In genomic region chr2:27094353-27094984, GRCh38 we compare ENCODE assay signal across 30 cellular contexts. TPM values are rescaled to one million over a fixed set of nuclear protein-coding genes. Genes with fewer than 3 reads are reported as not detected.
"Had no signal": no experiment of that assay in that cellular context is flagged by ENCODE, and none has a peak within 500 bp of the region (broad histone marks: within the 10 kb centered on the region; RNA-seq: fewer than 3 reads in every experiment).

No MANE protein-coding gene starts in this region.

- H3K36me3 ChIP-seq: SJSA1 had no signal

- H3K4me3 ChIP-seq: ascending aorta, body of pancreas, K562, SJSA1 had no signal

- ATAC-seq: activated CD4-positive, CD25-positive, alpha-beta regulatory T cell treated with anti-CD3 and anti-CD28 coated beads, Interleukin-2, amount 50 U/mL, for 24 hours; activated CD8-positive, alpha-beta T cell treated with anti-CD3 and anti-CD28 coated beads for 36 hours; activated naive CD4-positive, alpha-beta T cell treated with anti-CD3 and anti-CD28 coated beads, Interleukin-2, amount 50 U/mL, for 72 hours; activated naive CD8-positive, alpha-beta T cell treated with anti-CD3 and anti-CD28 coated beads, Interleukin-2, amount 50 U/mL, for 24 hours; body of pancreas; K562; Panc1; SK-N-SH treated with all-trans-retinoic acid at 6 μM for 48 hours had no signal

- H3K9me3 ChIP-seq: ascending aorta, body of pancreas, SJSA1 had no signal

- H3K27me3 ChIP-seq: ascending aorta, body of pancreas, SJSA1 had no signal

- H3K27me3 Mint-ChIP-seq: activated CD8-positive, alpha-beta T cell treated with anti-CD3 and anti-CD28 coated beads for 36 hours; activated naive CD8-positive, alpha-beta T cell treated with anti-CD3 and anti-CD28 coated beads, Interleukin-2, amount 50 U/mL, for 24 hours had no signal

- H3K27ac ChIP-seq: ascending aorta, SJSA1 had no signal

- H3K9me3 Mint-ChIP-seq: activated CD8-positive, alpha-beta T cell treated with anti-CD3 and anti-CD28 coated beads for 36 hours; activated naive CD4-positive, alpha-beta T cell treated with anti-CD3 and anti-CD28 coated beads, Interleukin-2, amount 50 U/mL, for 72 hours; activated naive CD8-positive, alpha-beta T cell treated with anti-CD3 and anti-CD28 coated beads, Interleukin-2, amount 50 U/mL, for 24 hours had no signal

- H3K36me3 Mint-ChIP-seq: activated naive CD4-positive, alpha-beta T cell treated with anti-CD3 and anti-CD28 coated beads, Interleukin-2, amount 50 U/mL, for 72 hours had no signal

- DNase-seq: activated CD4-positive, alpha-beta T cell treated with anti-CD3 and anti-CD28 coated beads for 4 hours; activated CD8-positive, alpha-beta memory T cell treated with anti-CD3 and anti-CD28 coated beads, Interleukin-2, amount 50 U/mL, for 4 hours; activated CD8-positive, alpha-beta T cell treated with anti-CD3 and anti-CD28 coated beads for 36 hours; activated effector memory CD4-positive, alpha-beta T cell treated with Interleukin-2 at 50 U/mL for 16 hours; activated naive CD4-positive, alpha-beta T cell; activated naive CD8-positive, alpha-beta T cell treated with anti-CD3 and anti-CD28 coated beads, Interleukin-2, amount 50 U/mL, for 24 hours; amniotic stem cell; body of pancreas; central memory CD4-positive, alpha-beta T cell; Karpas-422; MM.1S; NCI-H2029; NCI-H2107; NCI-H2171 treated with DMSO at 0.1 percent for 48 hours; NCI-H226; NCI-H526; NCI-H774; NK-92 treated with Interleukin-12 subunit alpha and Interleukin-12 subunit beta, amount 100 ng/mL, for 24 hours; OCI-M1; RPMI8226; SHP77; SW 1271 had no signal

- H3K27ac Mint-ChIP-seq: activated CD8-positive, alpha-beta T cell treated with anti-CD3 and anti-CD28 coated beads for 36 hours; activated naive CD8-positive, alpha-beta T cell treated with anti-CD3 and anti-CD28 coated beads, Interleukin-2, amount 50 U/mL, for 24 hours had no signal

- H3K4me3 Mint-ChIP-seq: activated CD8-positive, alpha-beta T cell treated with anti-CD3 and anti-CD28 coated beads for 36 hours; activated naive CD8-positive, alpha-beta T cell treated with anti-CD3 and anti-CD28 coated beads, Interleukin-2, amount 50 U/mL, for 24 hours had no signal

RNA-seq across cellular contexts. Expression of gene ABHD1, which starts 29.1 kb away (rescaled TPM):
- total RNA-seq: ascending aorta, bronchial epithelial cell, K562, SJSA1 had no signal
